Comparison of ENCODE assay signal across 1 cellular context in genomic region chr14:36520601-36521525, GRCh38.
A peak's percentile ranks its signal among the peaks of the same experiment; 100 is the strongest.
TF ChIP-seq lines count a peak whose summit lies in the region.

No MANE protein-coding gene starts in this region.

TF ChIP-seq in HepG2, 621 proteins besides CTCF, POLR2A, EP300 and RAD21 (continued from another document and continues in another):
- TF ChIP-seq ZBTB40 (IDR thresholded peaks at IDR 0.05) (no peak), ZBTB40 (CRISPR knock-in tag; IDR thresholded peaks at IDR 0.05) (peak; percentile 32; the same call in 1 of the 2 replicates), MYC (CRISPR knock-in tag; IDR thresholded peaks at IDR 0.05; ENCODE audit: borderline replicate concordance) (peak; percentile 43; the same call in 1 of the 2 replicates), ATF6 (CRISPR knock-in tag; conservative IDR thresholded peaks at IDR 0.05) (no peak), KLF11 (CRISPR knock-in tag; IDR thresholded peaks at IDR 0.05) (no peak), NONO (IDR thresholded peaks at IDR 0.05) (no peak), NONO (CRISPR knock-in tag; conservative IDR thresholded peaks at IDR 0.05) (peak; percentile 58), ZNF281 (CRISPR knock-in tag; IDR thresholded peaks at IDR 0.05; ENCODE audit: borderline replicate concordance) (no peak), EZH2 (conservative IDR thresholded peaks at IDR 0.05; ENCODE audit: low read depth, low read length) (peak; percentile 99), ZMYM2 (CRISPR knock-in tag; IDR thresholded peaks at IDR 0.05) (no peak), HIVEP1 (CRISPR knock-in tag; IDR thresholded peaks at IDR 0.05) (peak; percentile 11; the same call in 1 of the 2 replicates), ZNF343 (CRISPR knock-in tag; IDR thresholded peaks at IDR 0.05) (peak; percentile 70; the same call in 1 of the 2 replicates), ZNF768 (CRISPR knock-in tag; IDR thresholded peaks at IDR 0.05) (peak; percentile 70), HMG20B (CRISPR knock-in tag; conservative IDR thresholded peaks at IDR 0.05) (0 out of 2 replicates have a peak, but pooled peaks have one; percentile 40), ZNF558 (CRISPR knock-in tag; IDR thresholded peaks at IDR 0.05; ENCODE audit: borderline replicate concordance) (no peak), KDM2A (CRISPR knock-in tag; IDR thresholded peaks at IDR 0.05; ENCODE audit: borderline replicate concordance, low read depth) (peak; percentile 95), MTF2 (CRISPR knock-in tag; IDR thresholded peaks at IDR 0.05; ENCODE audit: borderline replicate concordance) (peak; percentile 99), ZNF33A (CRISPR knock-in tag; IDR thresholded peaks at IDR 0.05; ENCODE audit: borderline replicate concordance) (no peak), HMGXB4 (CRISPR knock-in tag; IDR thresholded peaks at IDR 0.05; ENCODE audit: borderline replicate concordance in 1 of 2, low read depth in 1 of 2) (peak; percentile 61 to 64; a peak in 2 of 4 replicates), BCL3 (CRISPR knock-in tag; IDR thresholded peaks at IDR 0.05) (no peak), MIXL1 (CRISPR knock-in tag; IDR thresholded peaks at IDR 0.05) (0 out of 2 replicates have a peak, but pooled peaks have one; percentile 19), ZNF232 (CRISPR knock-in tag; IDR thresholded peaks at IDR 0.05; ENCODE audit: borderline replicate concordance) (no peak), ZBTB39 (CRISPR knock-in tag; IDR thresholded peaks at IDR 0.05) (no peak), ZGPAT (CRISPR knock-in tag; IDR thresholded peaks at IDR 0.05) (peak; percentile 62; the same call in 1 of the 2 replicates), TAF1 (CRISPR knock-in tag; IDR thresholded peaks at IDR 0.05) (0 out of 2 replicates have a peak, but pooled peaks have one; percentile 24), ZNF547 (CRISPR knock-in tag; IDR thresholded peaks at IDR 0.05) (0 out of 2 replicates have a peak, but pooled peaks have one; percentile 35), ZNF747 (CRISPR knock-in tag; IDR thresholded peaks at IDR 0.05; ENCODE audit: borderline replicate concordance) (0 out of 2 replicates have a peak, but pooled peaks have one; percentile 14), PREB (CRISPR knock-in tag; IDR thresholded peaks at IDR 0.05) (no peak), ZIK1 (CRISPR knock-in tag; IDR thresholded peaks at IDR 0.05; ENCODE audit: borderline replicate concordance, low read depth) (no peak), RFX5 (IDR thresholded peaks at IDR 0.05; ENCODE audit: low read depth, low read length) (peak; percentile 86), ZZZ3 (CRISPR knock-in tag; IDR thresholded peaks at IDR 0.05; ENCODE audit: borderline replicate concordance) (0 out of 2 replicates have a peak, but pooled peaks have one; percentile 65), GABPB1 (CRISPR knock-in tag; IDR thresholded peaks at IDR 0.05) (peak; percentile 72), ETV5 (CRISPR knock-in tag; IDR thresholded peaks at IDR 0.05; ENCODE audit: borderline replicate concordance) (peak; percentile 38; the same call in 1 of the 2 replicates), TRIM24 (CRISPR knock-in tag; IDR thresholded peaks at IDR 0.05) (no peak), ELF3 (CRISPR knock-in tag; IDR thresholded peaks at IDR 0.05) (peak; percentile 57; the same call in 1 of the 2 replicates)
